9 cellular contexts compared by ENCODE assay signal in genomic region chr16:58306327-58306726, GRCh38. TPM values are rescaled to one million over a fixed set of nuclear protein-coding genes. Genes with fewer than 3 reads are reported as not detected.
DNase-seq lines count a peak whose midpoint lies in the region; ATAC-seq and TF ChIP-seq lines count a peak whose summit lies in the region.
"Had no signal": no experiment of that assay in that cellular context is flagged by ENCODE, and none has a peak within 500 bp of the region (broad histone marks: within the 10 kb centered on the region; RNA-seq: fewer than 3 reads in every experiment).

No MANE protein-coding gene starts in this region.

- H3K27me3 Mint-ChIP-seq in activated naive CD8-positive, alpha-beta T cell treated with anti-CD3 and anti-CD28 coated beads, Interleukin-2, amount 50 U/mL, for 24 hours, result peaks cover 14% of the 10 kb centered on the region
- no peaks in the 10 kb centered on the region for H3K27me3 Mint-ChIP-seq in memory B cell

- no peak overlapping the region for H3K27ac Mint-ChIP-seq in activated naive CD8-positive, alpha-beta T cell treated with anti-CD3 and anti-CD28 coated beads, Interleukin-2, amount 50 U/mL, for 24 hours
- H3K27ac Mint-ChIP-seq in memory B cell, result no peak overlapping the region

- DNase-seq in GM04504 (ENCODE audit: low read depth) (peak; percentile 1), memory B cell (ENCODE audit: low spot score in 2 of 2) (peak; percentile 19 to 47), Ammon's horn (ENCODE audit: low spot score) (no peak), tibial artery (no peak)
- peak; percentile 60 for DNase-seq in activated naive CD8-positive, alpha-beta T cell treated with anti-CD3 and anti-CD28 coated beads, Interleukin-2, amount 50 U/mL, for 24 hours

- no peaks in the 10 kb centered on the region for H3K79me2 ChIP-seq in OCI-LY1 (ENCODE audit: insufficient read depth, low read length)

- TF ChIP-seq CTCF in OCI-LY1 (IDR thresholded peaks at IDR 0.05; ENCODE audit: low read length), result peak; percentile 56
- peak in 1 of 2 experiments; percentile 12 for TF ChIP-seq CTCF in tibial artery (IDR thresholded peaks at IDR 0.05)

- no peaks in the 10 kb centered on the region for H3K4me1 Mint-ChIP-seq in activated naive CD8-positive, alpha-beta T cell treated with anti-CD3 and anti-CD28 coated beads, Interleukin-2, amount 50 U/mL, for 24 hours
- no peaks in the 10 kb centered on the region for H3K4me1 Mint-ChIP-seq in memory B cell

- H3K4me3 Mint-ChIP-seq in activated naive CD8-positive, alpha-beta T cell treated with anti-CD3 and anti-CD28 coated beads, Interleukin-2, amount 50 U/mL, for 24 hours, result no peak overlapping the region
- H3K4me3 Mint-ChIP-seq in memory B cell, result no peak overlapping the region

- no peak overlapping the region for H3K4me3 ChIP-seq in OCI-LY1 (ENCODE audit: low read depth, low read length, poor library complexity, severe bottlenecking)
- H3K4me3 ChIP-seq in tibial artery, result no peak overlapping the region
- H3K4me3 ChIP-seq: skin epidermis had no signal

- H3K9me3 Mint-ChIP-seq in activated naive CD8-positive, alpha-beta T cell treated with anti-CD3 and anti-CD28 coated beads, Interleukin-2, amount 50 U/mL, for 24 hours, result no peaks in the 10 kb centered on the region
- H3K9me3 Mint-ChIP-seq in memory B cell, result no peaks in the 10 kb centered on the region

- H3K9me2 ChIP-seq in OCI-LY1 (ENCODE audit: low read depth, low read length), result no peaks in the 10 kb centered on the region

- no peak overlapping the region for H2AFZ ChIP-seq in OCI-LY1 (ENCODE audit: low read length)

- no peaks in the 10 kb centered on the region for H3K27me3 ChIP-seq in OCI-LY1 (ENCODE audit: insufficient read depth, low read length)
- no peaks in the 10 kb centered on the region for H3K27me3 ChIP-seq in tibial artery

- H3K27ac ChIP-seq in OCI-LY1 (ENCODE audit: low read depth, low read length, poor library complexity, severe bottlenecking), result no peak overlapping the region
- no peak overlapping the region for H3K27ac ChIP-seq in tibial artery
- H3K27ac ChIP-seq: skin epidermis had no signal

- no peaks in the 10 kb centered on the region for H3F3A ChIP-seq in OCI-LY1 (ENCODE audit: insufficient read depth, low read length)

- H3K4me1 ChIP-seq in OCI-LY1 (ENCODE audit: insufficient read depth, low read length, severe bottlenecking), result no peaks in the 10 kb centered on the region
- H3K4me1 ChIP-seq in tibial artery, result no peaks in the 10 kb centered on the region

- no peak for ATAC-seq in activated naive CD8-positive, alpha-beta T cell treated with anti-CD3 and anti-CD28 coated beads, Interleukin-2, amount 50 U/mL, for 24 hours
- peak; percentile 41 for ATAC-seq in memory B cell (ENCODE audit: low read depth)
- ATAC-seq in esophagus mucosa, result no peak
- ATAC-seq in GM19328 (IDR thresholded peaks at IDR 0.05; ENCODE audit: unreplicated experiment), result no peak

- intact Hi-C loops in tibial artery (cut with DNase I; ENCODE audit: low total_unique reads), result no loop called here

- no peaks in the 10 kb centered on the region for H3K9me3 ChIP-seq in OCI-LY1 (ENCODE audit: low read length)
- no peaks in the 10 kb centered on the region for H3K9me3 ChIP-seq in tibial artery

- no peak overlapping the region for H3K9ac ChIP-seq in OCI-LY1 (ENCODE audit: low read length)

- no peaks in the 10 kb centered on the region for H4K20me1 ChIP-seq in OCI-LY1 (ENCODE audit: insufficient read depth, low read length)

- no peaks in the 10 kb centered on the region for H3K36me3 Mint-ChIP-seq in activated naive CD8-positive, alpha-beta T cell treated with anti-CD3 and anti-CD28 coated beads, Interleukin-2, amount 50 U/mL, for 24 hours (ENCODE audit: low read depth)
- H3K36me3 Mint-ChIP-seq in memory B cell, result no peaks in the 10 kb centered on the region

- H3K36me3 ChIP-seq in OCI-LY1 (ENCODE audit: insufficient read depth, low read length), result no peaks in the 10 kb centered on the region
- H3K36me3 ChIP-seq in tibial artery, result no peaks in the 10 kb centered on the region

- H3K4me2 ChIP-seq in OCI-LY1 (ENCODE audit: low read length), result no peak overlapping the region

RNA-seq across cellular contexts. Expression of gene PRSS54, which starts 11.5 kb away (rescaled TPM):
- total RNA-seq in esophagus mucosa, result not detected

Comparison
In these comparisons a context has a peak if more than half of its experiments do, and no peak if none do; other contexts are left out.
1. DNase-seq: peak in GM04504 (single experiment), activated naive CD8-positive, alpha-beta T cell treated with anti-CD3 and anti-CD28 coated beads, Interleukin-2, amount 50 U/mL, for 24 hours (single experiment) and memory B cell (2 of 2); none in Ammon's horn (single experiment) and tibial artery (0 of 2).